Comparison of ENCODE assay signal across 12 cellular contexts in genomic region chr1:244092293-244093264, GRCh38. TPM values are rescaled to one million over a fixed set of nuclear protein-coding genes. Genes with fewer than 3 reads are reported as not detected.
A peak's percentile ranks its signal among the peaks of the same experiment; 100 is the strongest.
DNase-seq lines count a peak whose midpoint lies in the region; ATAC-seq and TF ChIP-seq lines count a peak whose summit lies in the region.
"Had no signal": no experiment of that assay in that cellular context is flagged by ENCODE, and none has a peak within 500 bp of the region (broad histone marks: within the 10 kb centered on the region; RNA-seq: fewer than 3 reads in every experiment).

No MANE protein-coding gene starts in this region.

- H3K4me3 Mint-ChIP-seq in GM23338, result no peak overlapping the region

- intact Hi-C loops in left ventricle myocardium superior (cut with micrococcal nuclease), result no loop called here
- intact Hi-C loops in Right ventricle myocardium inferior (cut with DNase I), result no loop called here

- no peaks in the 10 kb centered on the region for H3K27me3 ChIP-seq in GM23338 (ENCODE audit: insufficient read depth)

- DNase-seq in GM23338 (ENCODE audit: low spot score) (no peak), SK-MEL-5 (ENCODE audit: low read depth, low spot score) (peak; percentile 62), fibroblast of the aortic adventitia (ENCODE audit: low read depth) (peak; percentile 76), renal cortical epithelial cell (ENCODE audit: low read depth) (peak; percentile 95), activated T-cell treated with anti-CD3 and anti-CD28 coated beads for 4 hours (no peak), left ventricle myocardium superior (no peak), Right ventricle myocardium inferior (ENCODE audit: missing footprints) (no peak), GF-D8 (lab: John Stamatoyannopoulos, UW) (no peak)
- DNase-seq: activated gamma-delta T cell, DND-41, psoas muscle, WERI-Rb-1 had no signal

- H3K4me3 ChIP-seq in GM23338 (no peak overlapping the region), fibroblast of the aortic adventitia (ENCODE audit: low read depth, low read length) (no peak overlapping the region)
- H3K4me3 ChIP-seq: psoas muscle had no signal

- H3K27ac Mint-ChIP-seq in GM23338, result no peak overlapping the region

- no peak for ATAC-seq in GM23338
- ATAC-seq in left ventricle myocardium superior, result no peak
- no peak for ATAC-seq in Right ventricle myocardium inferior
- ATAC-seq: psoas muscle had no signal

- H3F3A ChIP-seq in GM23338 (replicated peaks; ENCODE audit: low read depth), result no peaks in the 10 kb centered on the region

- no peaks in the 10 kb centered on the region for H3K36me3 ChIP-seq in GM23338 (ENCODE audit: insufficient read depth)
- H3K36me3 ChIP-seq: WERI-Rb-1 had no signal

- H3K27ac ChIP-seq in GM23338 (ENCODE audit: low read depth), result no peak overlapping the region
- H3K27ac ChIP-seq: psoas muscle, WERI-Rb-1 had no signal

- in situ Hi-C loops in SK-MEL-5 (cut with HindIII; ENCODE audit: low pct_unique_long_range_greater_than_20kb, low sequenced_read_pairs), result no loop called here

- no peaks in the 10 kb centered on the region for H3K9me3 Mint-ChIP-seq in GM23338

- no peaks in the 10 kb centered on the region for H3K79me2 ChIP-seq in GM23338 (replicated peaks; ENCODE audit: insufficient read depth)

- no peaks in the 10 kb centered on the region for H4K20me1 ChIP-seq in GM23338 (replicated peaks; ENCODE audit: insufficient read depth)

- H3K9me2 ChIP-seq in GM23338 (ENCODE audit: insufficient read depth), result no peaks in the 10 kb centered on the region

- H3K4me1 ChIP-seq in GM23338 (ENCODE audit: insufficient read depth), result no peaks in the 10 kb centered on the region; the same call in 1 of the 2 replicates
- H3K4me1 ChIP-seq: psoas muscle had no signal

- H3K4me2 ChIP-seq in GM23338, result no peak overlapping the region

- H3K36me3 Mint-ChIP-seq in GM23338 (ENCODE audit: low read depth), result no peaks in the 10 kb centered on the region

- no peak for TF ChIP-seq CTCF in GM23338 (conservative IDR thresholded peaks at IDR 0.05; ENCODE audit: low read depth in 2 of 2)
- TF ChIP-seq CTCF in fibroblast of the aortic adventitia (IDR thresholded peaks at IDR 0.05; ENCODE audit: insufficient read depth, low read length), result no peak

- peaks cover 5% of the 10 kb centered on the region; the same call in 1 of the 3 replicates for H3K4me1 Mint-ChIP-seq in GM23338

- H3K27me3 Mint-ChIP-seq in GM23338 (ENCODE audit: insufficient read depth, low read depth, poor library complexity), result peaks cover 2% of the 10 kb centered on the region

- peak overlapping the region; percentile 32; the same call in 1 of the 2 replicates for H2AFZ ChIP-seq in GM23338

TF ChIP-seq in GM23338, 12 proteins besides CTCF, POLR2A, EP300 and RAD21 (continues in another document):
- TF ChIP-seq ZNF114 (CRISPR knock-in tag; IDR thresholded peaks at IDR 0.05) (no peak), JUNB (IDR thresholded peaks at IDR 0.05; ENCODE audit: unreplicated experiment) (no peak), CREB1 (CRISPR knock-in tag; IDR thresholded peaks at IDR 0.05; ENCODE audit: low read depth) (no peak), ETS1 (IDR thresholded peaks at IDR 0.05) (no peak), STAT1 (IDR thresholded peaks at IDR 0.05; ENCODE audit: unreplicated experiment) (no peak)
- TF ChIP-seq, protein P1, sequence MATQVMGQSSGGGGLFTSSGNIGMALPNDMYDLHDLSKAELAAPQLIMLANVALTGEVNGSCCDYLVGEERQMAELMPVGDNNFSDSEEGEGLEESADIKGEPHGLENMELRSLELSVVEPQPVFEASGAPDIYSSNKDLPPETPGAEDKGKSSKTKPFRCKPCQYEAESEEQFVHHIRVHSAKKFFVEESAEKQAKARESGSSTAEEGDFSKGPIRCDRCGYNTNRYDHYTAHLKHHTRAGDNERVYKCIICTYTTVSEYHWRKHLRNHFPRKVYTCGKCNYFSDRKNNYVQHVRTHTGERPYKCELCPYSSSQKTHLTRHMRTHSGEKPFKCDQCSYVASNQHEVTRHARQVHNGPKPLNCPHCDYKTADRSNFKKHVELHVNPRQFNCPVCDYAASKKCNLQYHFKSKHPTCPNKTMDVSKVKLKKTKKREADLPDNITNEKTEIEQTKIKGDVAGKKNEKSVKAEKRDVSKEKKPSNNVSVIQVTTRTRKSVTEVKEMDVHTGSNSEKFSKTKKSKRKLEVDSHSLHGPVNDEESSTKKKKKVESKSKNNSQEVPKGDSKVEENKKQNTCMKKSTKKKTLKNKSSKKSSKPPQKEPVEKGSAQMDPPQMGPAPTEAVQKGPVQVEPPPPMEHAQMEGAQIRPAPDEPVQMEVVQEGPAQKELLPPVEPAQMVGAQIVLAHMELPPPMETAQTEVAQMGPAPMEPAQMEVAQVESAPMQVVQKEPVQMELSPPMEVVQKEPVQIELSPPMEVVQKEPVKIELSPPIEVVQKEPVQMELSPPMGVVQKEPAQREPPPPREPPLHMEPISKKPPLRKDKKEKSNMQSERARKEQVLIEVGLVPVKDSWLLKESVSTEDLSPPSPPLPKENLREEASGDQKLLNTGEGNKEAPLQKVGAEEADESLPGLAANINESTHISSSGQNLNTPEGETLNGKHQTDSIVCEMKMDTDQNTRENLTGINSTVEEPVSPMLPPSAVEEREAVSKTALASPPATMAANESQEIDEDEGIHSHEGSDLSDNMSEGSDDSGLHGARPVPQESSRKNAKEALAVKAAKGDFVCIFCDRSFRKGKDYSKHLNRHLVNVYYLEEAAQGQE (IDR thresholded peaks at IDR 0.05; ENCODE audit: unreplicated experiment), result no peak

RNA-seq across cellular contexts. Expression of gene ZBTB18, which starts 41.5 kb away (rescaled TPM):
- 12.2 and 16.5 TPM in 2 replicates for total RNA-seq in GM23338 (2014; rRNA removed; shearing (Covaris generic))
- 5.5 and 6.7 TPM in 2 replicates for polyA plus RNA-seq in GM23338 (2016; fragmentation: Nextera tagmentation; extraction: Ambion mirVana)
- total RNA-seq in SK-MEL-5 (2014; rRNA removed; shearing (Covaris generic)), result 11.4 and 13.0 TPM in 2 replicates
- polyA plus RNA-seq in SK-MEL-5 (2015; cell fraction: cytosol; rRNA removed), result 10.8 and 15.4 TPM in 2 replicates
- polyA plus RNA-seq in SK-MEL-5 (2015; cell fraction: nucleus; rRNA removed), result 19.7 and 19.9 TPM in 2 replicates
- total RNA-seq in fibroblast of the aortic adventitia (ENCODE audit: low replicate concordance), result 2.9 and 11.1 TPM in 2 replicates
- total RNA-seq in renal cortical epithelial cell, result 10.8 and 16.3 TPM in 2 replicates
- 35.4 TPM for total RNA-seq in left ventricle myocardium superior
- 31.0 TPM for total RNA-seq in Right ventricle myocardium inferior

Comparison
In these comparisons a context has a peak if more than half of its experiments do, and no peak if none do; other contexts are left out.
1. DNase-seq: peak in SK-MEL-5 (single experiment), fibroblast of the aortic adventitia (single experiment) and renal cortical epithelial cell (single experiment); none in GM23338 (single experiment), activated T-cell treated with anti-CD3 and anti-CD28 coated beads for 4 hours (single experiment), left ventricle myocardium superior (single experiment), Right ventricle myocardium inferior (single experiment) and GF-D8 (single experiment).